ENCODE assay signal across 1 cellular context in the genomic region with DNA sequence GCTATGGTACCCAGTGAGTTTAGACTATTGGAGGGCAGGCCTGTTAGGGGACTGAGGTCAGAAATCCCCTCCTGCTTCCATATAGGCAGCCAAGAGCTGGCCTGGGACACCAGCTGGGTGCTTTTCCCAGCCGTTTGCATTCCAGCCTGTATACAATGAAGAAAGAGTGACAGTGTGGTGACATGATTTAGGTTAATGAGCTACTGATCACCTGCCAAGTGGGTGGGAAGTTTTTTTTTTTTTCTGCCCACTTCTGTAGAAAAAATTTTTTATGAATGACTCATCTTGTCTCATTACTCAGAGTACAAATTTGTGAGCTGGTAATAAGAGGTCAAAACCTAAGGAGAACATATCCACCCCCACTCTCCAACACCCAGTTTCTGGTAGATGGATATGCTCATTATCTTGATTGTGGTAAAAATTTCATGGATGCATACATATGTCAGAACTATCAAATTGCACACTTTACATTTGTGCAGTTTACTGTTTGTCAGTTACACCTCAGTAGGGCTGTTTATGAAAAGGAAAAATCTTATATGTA.
TF ChIP-seq lines count a peak whose summit lies in the region.

No MANE protein-coding gene starts in this region.

TF ChIP-seq in GM12878, 131 proteins besides CTCF, POLR2A, EP300 and RAD21 (continued from another document):
- no peak for TF ChIP-seq TCF3 (IDR thresholded peaks at IDR 0.05; ENCODE audit: borderline replicate concordance, insufficient read depth, low read depth, low read length)
- TF ChIP-seq RBBP5 (conservative IDR thresholded peaks at IDR 0.05): no peak
- TF ChIP-seq BRCA1 (IDR thresholded peaks at IDR 0.05; ENCODE audit: low read depth, low read length): no peak
- TF ChIP-seq, protein P1, sequence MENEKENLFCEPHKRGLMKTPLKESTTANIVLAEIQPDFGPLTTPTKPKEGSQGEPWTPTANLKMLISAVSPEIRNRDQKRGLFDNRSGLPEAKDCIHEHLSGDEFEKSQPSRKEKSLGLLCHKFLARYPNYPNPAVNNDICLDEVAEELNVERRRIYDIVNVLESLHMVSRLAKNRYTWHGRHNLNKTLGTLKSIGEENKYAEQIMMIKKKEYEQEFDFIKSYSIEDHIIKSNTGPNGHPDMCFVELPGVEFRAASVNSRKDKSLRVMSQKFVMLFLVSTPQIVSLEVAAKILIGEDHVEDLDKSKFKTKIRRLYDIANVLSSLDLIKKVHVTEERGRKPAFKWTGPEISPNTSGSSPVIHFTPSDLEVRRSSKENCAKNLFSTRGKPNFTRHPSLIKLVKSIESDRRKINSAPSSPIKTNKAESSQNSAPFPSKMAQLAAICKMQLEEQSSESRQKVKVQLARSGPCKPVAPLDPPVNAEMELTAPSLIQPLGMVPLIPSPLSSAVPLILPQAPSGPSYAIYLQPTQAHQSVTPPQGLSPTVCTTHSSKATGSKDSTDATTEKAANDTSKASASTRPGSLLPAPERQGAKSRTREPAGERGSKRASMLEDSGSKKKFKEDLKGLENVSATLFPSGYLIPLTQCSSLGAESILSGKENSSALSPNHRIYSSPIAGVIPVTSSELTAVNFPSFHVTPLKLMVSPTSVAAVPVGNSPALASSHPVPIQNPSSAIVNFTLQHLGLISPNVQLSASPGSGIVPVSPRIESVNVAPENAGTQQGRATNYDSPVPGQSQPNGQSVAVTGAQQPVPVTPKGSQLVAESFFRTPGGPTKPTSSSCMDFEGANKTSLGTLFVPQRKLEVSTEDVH (IDR thresholded peaks at IDR 0.05; ENCODE audit: low read depth, partially characterized antibody): no peak
- TF ChIP-seq SMAD5 (IDR thresholded peaks at IDR 0.05; ENCODE audit: low read depth): no peak
- no peak for TF ChIP-seq ZNF207 (IDR thresholded peaks at IDR 0.05; ENCODE audit: borderline replicate concordance)
- TF ChIP-seq GABPA (IDR thresholded peaks at IDR 0.05; ENCODE audit: low read depth): no peak
- TF ChIP-seq TBL1XR1 (IDR thresholded peaks at IDR 0.05; ENCODE audit: low read depth, low read length): no peak
- no peak for TF ChIP-seq YBX1 (IDR thresholded peaks at IDR 0.05)
- TF ChIP-seq ATF7 (IDR thresholded peaks at IDR 0.05; ENCODE audit: low read depth): peak; percentile 63; the same call in 1 of the 2 replicates
- no peak for TF ChIP-seq CBX3 (IDR thresholded peaks at IDR 0.05; ENCODE audit: borderline replicate concordance, low read depth)
- TF ChIP-seq TAF1 (IDR thresholded peaks at IDR 0.05; ENCODE audit: borderline replicate concordance, low read depth, low read length): no peak
- TF ChIP-seq JUND (IDR thresholded peaks at IDR 0.05; ENCODE audit: low read depth, low read length): peak; percentile 57; the same call in 1 of the 2 replicates
- TF ChIP-seq NBN (IDR thresholded peaks at IDR 0.05): no peak
- TF ChIP-seq, protein P2, sequence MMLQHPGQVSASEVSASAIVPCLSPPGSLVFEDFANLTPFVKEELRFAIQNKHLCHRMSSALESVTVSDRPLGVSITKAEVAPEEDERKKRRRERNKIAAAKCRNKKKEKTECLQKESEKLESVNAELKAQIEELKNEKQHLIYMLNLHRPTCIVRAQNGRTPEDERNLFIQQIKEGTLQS (IDR thresholded peaks at IDR 0.05; ENCODE audit: borderline replicate concordance, extremely low read depth, low read depth, low read length): no peak
- TF ChIP-seq, protein P3, sequence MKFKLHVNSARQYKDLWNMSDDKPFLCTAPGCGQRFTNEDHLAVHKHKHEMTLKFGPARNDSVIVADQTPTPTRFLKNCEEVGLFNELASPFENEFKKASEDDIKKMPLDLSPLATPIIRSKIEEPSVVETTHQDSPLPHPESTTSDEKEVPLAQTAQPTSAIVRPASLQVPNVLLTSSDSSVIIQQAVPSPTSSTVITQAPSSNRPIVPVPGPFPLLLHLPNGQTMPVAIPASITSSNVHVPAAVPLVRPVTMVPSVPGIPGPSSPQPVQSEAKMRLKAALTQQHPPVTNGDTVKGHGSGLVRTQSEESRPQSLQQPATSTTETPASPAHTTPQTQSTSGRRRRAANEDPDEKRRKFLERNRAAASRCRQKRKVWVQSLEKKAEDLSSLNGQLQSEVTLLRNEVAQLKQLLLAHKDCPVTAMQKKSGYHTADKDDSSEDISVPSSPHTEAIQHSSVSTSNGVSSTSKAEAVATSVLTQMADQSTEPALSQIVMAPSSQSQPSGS (IDR thresholded peaks at IDR 0.05; ENCODE audit: low read length): peak; percentile 56
- no peak for TF ChIP-seq STAT1 (conservative IDR thresholded peaks at IDR 0.05)
- TF ChIP-seq, protein P4, sequence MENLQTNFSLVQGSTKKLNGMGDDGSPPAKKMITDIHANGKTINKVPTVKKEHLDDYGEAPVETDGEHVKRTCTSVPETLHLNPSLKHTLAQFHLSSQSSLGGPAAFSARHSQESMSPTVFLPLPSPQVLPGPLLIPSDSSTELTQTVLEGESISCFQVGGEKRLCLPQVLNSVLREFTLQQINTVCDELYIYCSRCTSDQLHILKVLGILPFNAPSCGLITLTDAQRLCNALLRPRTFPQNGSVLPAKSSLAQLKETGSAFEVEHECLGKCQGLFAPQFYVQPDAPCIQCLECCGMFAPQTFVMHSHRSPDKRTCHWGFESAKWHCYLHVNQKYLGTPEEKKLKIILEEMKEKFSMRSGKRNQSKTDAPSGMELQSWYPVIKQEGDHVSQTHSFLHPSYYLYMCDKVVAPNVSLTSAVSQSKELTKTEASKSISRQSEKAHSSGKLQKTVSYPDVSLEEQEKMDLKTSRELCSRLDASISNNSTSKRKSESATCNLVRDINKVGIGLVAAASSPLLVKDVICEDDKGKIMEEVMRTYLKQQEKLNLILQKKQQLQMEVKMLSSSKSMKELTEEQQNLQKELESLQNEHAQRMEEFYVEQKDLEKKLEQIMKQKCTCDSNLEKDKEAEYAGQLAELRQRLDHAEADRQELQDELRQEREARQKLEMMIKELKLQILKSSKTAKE (IDR thresholded peaks at IDR 0.05; ENCODE audit: low read depth, poor library complexity, severe bottlenecking): no peak
- TF ChIP-seq FOXK2 (IDR thresholded peaks at IDR 0.05): no peak
- no peak for TF ChIP-seq HDAC2 (IDR thresholded peaks at IDR 0.05)
- no peak for TF ChIP-seq MYB (IDR thresholded peaks at IDR 0.05; ENCODE audit: borderline replicate concordance, low read depth, low read length)
- TF ChIP-seq KDM1A (IDR thresholded peaks at IDR 0.05; ENCODE audit: borderline replicate concordance): no peak
- no peak for TF ChIP-seq MYC (IDR thresholded peaks at IDR 0.05; ENCODE audit: insufficient read depth, insufficient read length, insufficient replicate concordance, low read length, severe bottlenecking)
- no peak for TF ChIP-seq CREB1 (IDR thresholded peaks at IDR 0.05; ENCODE audit: low read depth)
